Comparison of ENCODE assay signal across 17 cellular contexts in genomic region chr3:189842681-189843602, GRCh38.
DNase-seq lines count a peak whose midpoint lies in the region; ATAC-seq, FAIRE-seq and TF ChIP-seq lines count a peak whose summit lies in the region.
"Had no signal": no experiment of that assay in that cellular context is flagged by ENCODE, and none has a peak within 500 bp of the region (broad histone marks: within the 10 kb centered on the region; RNA-seq: fewer than 3 reads in every experiment).

No MANE protein-coding gene starts in this region.

- no peak for ATAC-seq in GM18907 (IDR thresholded peaks at IDR 0.05; ENCODE audit: unreplicated experiment)
- ATAC-seq: heart right ventricle, SK-N-SH treated with all-trans-retinoic acid at 6 μM for 48 hours had no signal

- no peaks in the 10 kb centered on the region for H3K9me3 ChIP-seq in hepatocyte (ENCODE audit: low read depth)
- H3K9me3 ChIP-seq: heart right ventricle, MG63, Peyer's patch had no signal

- DNase-seq in HTR-8/SVneo (ENCODE audit: insufficient read length, low spot score), result no peak
- DNase-seq in RWPE1 (ENCODE audit: low spot score), result peak; percentile 42
- DNase-seq in hepatocyte (ENCODE audit: low spot score), result peak; percentile 17
- no peak for DNase-seq in cardiac septum (ENCODE audit: low spot score)
- no peak for DNase-seq in Ammon's horn (ENCODE audit: low spot score)
- DNase-seq in Kasumi-1 (lab: John Stamatoyannopoulos, UW), result no peak
- DNase-seq: activated CD4-positive, alpha-beta T cell treated with anti-CD3 and anti-CD28 coated beads, Interleukin-2, amount 50 U/mL, for 1 hour; dorsolateral prefrontal cortex; heart right ventricle; MG63; NCI-H2081 had no signal

- intact Hi-C loops in cardiac septum (cut with DNase I), result no loop called here

- 75% methylated on average over 19 of the region's 19 CpGs for WGBS in hepatocyte (ENCODE audit: low lambda C conversion rate, missing lambda C conversion rate)

- H3K4me3 ChIP-seq in hepatocyte (no peak overlapping the region), skin epidermis (no peak overlapping the region)
- H3K4me3 ChIP-seq: dorsolateral prefrontal cortex, heart right ventricle, MG63, Peyer's patch had no signal

- no peaks in the 10 kb centered on the region for H3K79me2 ChIP-seq in hepatocyte

- FAIRE-seq in HTR-8/SVneo (lab: Jason Lieb, UNC), result peak; percentile 9
- FAIRE-seq: islet of Langerhans, TTC549 had no signal

- no peak for TF ChIP-seq CTCF in RWPE1 (conservative IDR thresholded peaks at IDR 0.05; ENCODE audit: low read depth)
- TF ChIP-seq CTCF in hepatocyte (IDR thresholded peaks at IDR 0.05; ENCODE audit: poor library complexity), result no peak

- CTCF ChIA-PET in RWPE1 (lab: Yijun Ruan, JAX), result no interaction called here

- no peaks in the 10 kb centered on the region for H3K9me2 ChIP-seq in hepatocyte (replicated peaks; ENCODE audit: insufficient read depth)

- POLR2A ChIA-PET in RWPE1 (lab: Yijun Ruan, JAX; ENCODE audit: low non-redundant PET), result no interaction called here

- H3K4me1 ChIP-seq in hepatocyte (ENCODE audit: insufficient read depth), result no peaks in the 10 kb centered on the region
- H3K4me1 ChIP-seq: Peyer's patch had no signal

- H2AFZ ChIP-seq in hepatocyte, result no peak overlapping the region

- H3K36me3 ChIP-seq in hepatocyte (replicated peaks; ENCODE audit: insufficient read depth, low read depth), result no peaks in the 10 kb centered on the region
- H3K36me3 ChIP-seq: heart right ventricle, MG63, Peyer's patch had no signal

- peak overlapping the region; percentile 84 for H3K27ac ChIP-seq in RWPE1
- no peak overlapping the region for H3K27ac ChIP-seq in hepatocyte
- H3K27ac ChIP-seq in skin epidermis, result peak overlapping the region in 14 of 21 experiments; percentile 7 to 79 (median 52)
- H3K27ac ChIP-seq: dorsolateral prefrontal cortex, heart right ventricle, Peyer's patch had no signal

- H3K4me2 ChIP-seq in hepatocyte, result no peak overlapping the region

- H4K20me1 ChIP-seq in hepatocyte (ENCODE audit: insufficient read depth, poor library complexity, severe bottlenecking), result no peaks in the 10 kb centered on the region

- no peaks in the 10 kb centered on the region for H3K27me3 ChIP-seq in hepatocyte
- H3K27me3 ChIP-seq: heart right ventricle, MG63, Peyer's patch had no signal

Comparison
In these comparisons a context has a peak if more than half of its experiments do, and no peak if none do; other contexts are left out.
1. DNase-seq: peak in RWPE1 (single experiment) and hepatocyte (single experiment); none in HTR-8/SVneo (single experiment), cardiac septum (single experiment), Ammon's horn (single experiment) and Kasumi-1 (0 of 2).